In genomic region chr13:112724788-112725345, GRCh38 we compare ENCODE assay signal across 14 cellular contexts. TPM values are rescaled to one million over a fixed set of nuclear protein-coding genes. Genes with fewer than 3 reads are reported as not detected.
DNase-seq lines count a peak whose midpoint lies in the region; ATAC-seq and TF ChIP-seq lines count a peak whose summit lies in the region.
"Had no signal": no experiment of that assay in that cellular context is flagged by ENCODE, and none has a peak within 500 bp of the region (broad histone marks: within the 10 kb centered on the region; RNA-seq: fewer than 3 reads in every experiment).

No MANE protein-coding gene starts in this region.

- peaks cover 27% of the 10 kb centered on the region for H3K4me1 Mint-ChIP-seq in activated CD8-positive, alpha-beta T cell treated with anti-CD3 and anti-CD28 coated beads, Interleukin-2, amount 10 ng/mL, durations not matched to agents 7 days and 5 days (ENCODE audit: low read depth)

- H3K9me3 ChIP-seq in left lung (no peaks in the 10 kb centered on the region), upper lobe of right lung (no peaks in the 10 kb centered on the region), GM23248 (ENCODE audit: low read depth) (no peaks in the 10 kb centered on the region), ascending aorta (no peaks in the 10 kb centered on the region)

- ATAC-seq in Right ventricle myocardium superior (ENCODE audit: poor library complexity) (no peak), left cardiac atrium (no peak), left lung (no peak), upper lobe of right lung (no peak)
- no peak for ATAC-seq in activated CD8-positive, alpha-beta T cell treated with anti-CD3 and anti-CD28 coated beads, Interleukin-2, amount 10 ng/mL, durations not matched to agents 7 days and 5 days

- TF ChIP-seq CTCF in left lung (IDR thresholded peaks at IDR 0.05) (no peak), upper lobe of right lung (IDR thresholded peaks at IDR 0.05) (no peak), ascending aorta (IDR thresholded peaks at IDR 0.05) (no peak)

- DNase-seq in Right ventricle myocardium superior = peak; percentile 21
- no peak for DNase-seq in left cardiac atrium
- DNase-seq in activated CD8-positive, alpha-beta T cell treated with anti-CD3 and anti-CD28 coated beads, Interleukin-2, amount 10 ng/mL, durations not matched to agents 7 days and 5 days = no peak
- DNase-seq in left lung = no peak
- peak; percentile 59 for DNase-seq in upper lobe of right lung
- DNase-seq in activated effector memory CD4-positive, alpha-beta T cell treated with Interleukin-2 at 50 U/mL for 16 hours = no peak
- no peak for DNase-seq in GM23248
- no peak for DNase-seq in ascending aorta (ENCODE audit: low spot score in 2 of 2)
- DNase-seq: kidney glomerular epithelial cell, NCI-H526 treated with DMSO at 0.1 percent for 48 hours, nephron progenitor cell, T1000 had no signal

- intact Hi-C loops in Right ventricle myocardium superior (cut with DNase I) = no loop called here
- intact Hi-C loops in left cardiac atrium (cut with DNase I) = loop anchor here in 1 of 2 donors (5.0 kb wide), 1 partner anchor 33 kb away; the partner anchor contains the start of gene ATP11A
- intact Hi-C loops in left lung (cut with DNase I) = no loop called here
- intact Hi-C loops in upper lobe of right lung (cut with DNase I) = no loop called here
- intact Hi-C loops in ascending aorta (cut with DNase I) = no loop called here

- H3K36me3 Mint-ChIP-seq in activated CD8-positive, alpha-beta T cell treated with anti-CD3 and anti-CD28 coated beads, Interleukin-2, amount 10 ng/mL, durations not matched to agents 7 days and 5 days (ENCODE audit: low read depth) = no peaks in the 10 kb centered on the region
- H3K36me3 Mint-ChIP-seq: activated naive CD8-positive, alpha-beta T cell had no signal

- in situ Hi-C loops in GM23248 (cut with MboI) = no loop called here

- no peak overlapping the region for H3K4me3 Mint-ChIP-seq in activated CD8-positive, alpha-beta T cell treated with anti-CD3 and anti-CD28 coated beads, Interleukin-2, amount 10 ng/mL, durations not matched to agents 7 days and 5 days
- H3K4me3 Mint-ChIP-seq: nephron progenitor cell, type B pancreatic cell had no signal

- H2AFZ ChIP-seq in GM23248 = no peak overlapping the region

- 88 to 92% methylated on average over 12 of the region's 12 CpGs for WGBS in GM23248 (ENCODE audit: low coverage in 1 of 2, low lambda C conversion rate in 2 of 2, missing lambda C conversion rate in 2 of 2), 2 experiments

- no peaks in the 10 kb centered on the region for H3K9me3 Mint-ChIP-seq in activated CD8-positive, alpha-beta T cell treated with anti-CD3 and anti-CD28 coated beads, Interleukin-2, amount 10 ng/mL, durations not matched to agents 7 days and 5 days (ENCODE audit: insufficient read depth)
- H3K9me3 Mint-ChIP-seq: nephron progenitor cell had no signal

- POLR2A ChIA-PET in activated CD8-positive, alpha-beta T cell treated with anti-CD3 and anti-CD28 coated beads, Interleukin-2, amount 10 ng/mL, durations not matched to agents 7 days and 5 days (lab: Charles Lee) = no interaction called here

- CTCF ChIA-PET in activated CD8-positive, alpha-beta T cell treated with anti-CD3 and anti-CD28 coated beads, Interleukin-2, amount 10 ng/mL, durations not matched to agents 7 days and 5 days (lab: Charles Lee) = no interaction called here

- no peak overlapping the region for H3K9ac ChIP-seq in GM23248

- H3K4me2 ChIP-seq in GM23248 (ENCODE audit: unreplicated experiment) = no peak overlapping the region

- H3K79me2 ChIP-seq in GM23248 (ENCODE audit: insufficient read depth) = no peaks in the 10 kb centered on the region

- H3K4me3 ChIP-seq in left lung = no peak overlapping the region
- no peak overlapping the region for H3K4me3 ChIP-seq in upper lobe of right lung
- no peak overlapping the region for H3K4me3 ChIP-seq in GM23248
- no peak overlapping the region for H3K4me3 ChIP-seq in ascending aorta

- H3K9me2 ChIP-seq in GM23248 (ENCODE audit: insufficient read depth) = no peaks in the 10 kb centered on the region

- H3K27me3 ChIP-seq in left lung = no peaks in the 10 kb centered on the region
- H3K27me3 ChIP-seq in upper lobe of right lung = no peaks in the 10 kb centered on the region
- no peaks in the 10 kb centered on the region for H3K27me3 ChIP-seq in GM23248 (replicated peaks; ENCODE audit: insufficient read depth)
- no peaks in the 10 kb centered on the region for H3K27me3 ChIP-seq in ascending aorta

- H4K20me1 ChIP-seq in GM23248 (ENCODE audit: insufficient read depth) = no peaks in the 10 kb centered on the region

- peak overlapping the region; percentile 65 for H3K27ac Mint-ChIP-seq in activated CD8-positive, alpha-beta T cell treated with anti-CD3 and anti-CD28 coated beads, Interleukin-2, amount 10 ng/mL, durations not matched to agents 7 days and 5 days
- H3K27ac Mint-ChIP-seq: nephron progenitor cell had no signal

- peaks cover 28 to 60% of the 10 kb centered on the region in 2 donors for H3K4me1 ChIP-seq in left lung
- H3K4me1 ChIP-seq in upper lobe of right lung = peaks cover 71% of the 10 kb centered on the region
- peaks cover 5% of the 10 kb centered on the region; the same call in 1 of the 2 replicates for H3K4me1 ChIP-seq in GM23248 (ENCODE audit: insufficient read depth)
- H3K4me1 ChIP-seq in ascending aorta = peaks cover 0 to 9% of the 10 kb centered on the region in 2 donors

- H3K36me3 ChIP-seq in left lung = peaks cover 0 to under 1% of the 10 kb centered on the region in 2 donors
- H3K36me3 ChIP-seq in upper lobe of right lung = no peaks in the 10 kb centered on the region
- H3K36me3 ChIP-seq in GM23248 (ENCODE audit: low read depth) = no peaks in the 10 kb centered on the region
- H3K36me3 ChIP-seq in ascending aorta = no peaks in the 10 kb centered on the region

- no peaks in the 10 kb centered on the region for H3F3A ChIP-seq in GM23248 (ENCODE audit: insufficient read depth)

- no peaks in the 10 kb centered on the region for H3K27me3 Mint-ChIP-seq in activated CD8-positive, alpha-beta T cell treated with anti-CD3 and anti-CD28 coated beads, Interleukin-2, amount 10 ng/mL, durations not matched to agents 7 days and 5 days (ENCODE audit: low read depth)
- H3K27me3 Mint-ChIP-seq: activated naive CD8-positive, alpha-beta T cell; type B pancreatic cell had no signal

- H3K27ac ChIP-seq in left lung (peak overlapping the region; percentile 11 to 59), upper lobe of right lung (no peak overlapping the region), GM23248 (no peak overlapping the region), ascending aorta (no peak overlapping the region)

RNA-seq across cellular contexts. Expression of gene ATP11A, which starts 35.0 kb away (rescaled TPM):
- total RNA-seq in Right ventricle myocardium superior = 73.6 TPM
- 10 to 100 TPM; 58.5 to 69.9 TPM for total RNA-seq in left cardiac atrium
- total RNA-seq in activated CD8-positive, alpha-beta T cell treated with anti-CD3 and anti-CD28 coated beads, Interleukin-2, amount 10 ng/mL, durations not matched to agents 7 days and 5 days = 10 to 100 TPM; 35.6 to 38.3 TPM
- total RNA-seq in left lung = 100 to 1,000 TPM; 271 to 457 TPM
- 377 TPM for total RNA-seq in upper lobe of right lung
- 3.2 and 4.9 TPM in 2 replicates for total RNA-seq in GM23248 (2014; rRNA removed; shearing (Covaris generic))
- 4.4 and 5.0 TPM in 2 replicates for polyA plus RNA-seq in GM23248 (2016; fragmentation: Nextera tagmentation; extraction: Ambion mirVana)
- total RNA-seq in ascending aorta = 50.1 TPM

Comparison
In these comparisons a context has a peak if more than half of its experiments do, and no peak if none do; other contexts are left out.
1. DNase-seq: peak in Right ventricle myocardium superior (single experiment) and upper lobe of right lung (single experiment); none in left cardiac atrium (single experiment), activated CD8-positive, alpha-beta T cell treated with anti-CD3 and anti-CD28 coated beads, Interleukin-2, amount 10 ng/mL, durations not matched to agents 7 days and 5 days (single experiment), left lung (0 of 2), activated effector memory CD4-positive, alpha-beta T cell treated with Interleukin-2 at 50 U/mL for 16 hours (single experiment), GM23248 (single experiment) and ascending aorta (0 of 2).
2. H3K27ac ChIP-seq: peak in left lung (2 of 2); none in upper lobe of right lung (single experiment), GM23248 (single experiment) and ascending aorta (0 of 2).